2 cellular contexts compared by ENCODE assay signal in genomic region chr18:36814994-36815393, GRCh38.
A peak's percentile ranks its signal among the peaks of the same experiment; 100 is the strongest.
TF ChIP-seq lines count a peak whose summit lies in the region.

No MANE protein-coding gene starts in this region.

TF ChIP-seq in HCT116, 20 proteins besides CTCF, POLR2A, EP300 and RAD21:
- TF ChIP-seq POLR2AphosphoS5 (IDR thresholded peaks at IDR 0.05; ENCODE audit: low read depth, low read length) (no peak), MAX (IDR thresholded peaks at IDR 0.05) (no peak)

TF ChIP-seq in K562, 482 proteins besides CTCF, POLR2A, EP300 and RAD21:
- no peak for TF ChIP-seq SMC3 (conservative IDR thresholded peaks at IDR 0.05; ENCODE audit: insufficient read depth, low read depth, low read length)
- no peak for TF ChIP-seq ZNF23 (CRISPR knock-in tag; IDR thresholded peaks at IDR 0.05)
- peak; percentile 34; the same call in 1 of the 2 replicates for TF ChIP-seq CBFA2T2 (conservative IDR thresholded peaks at IDR 0.05)
- no peak for TF ChIP-seq ZNF766 (CRISPR knock-in tag; conservative IDR thresholded peaks at IDR 0.05)
- TF ChIP-seq TCF7L2 (IDR thresholded peaks at IDR 0.05; ENCODE audit: low read depth, low read length), result no peak
- TF ChIP-seq CBFA2T3 (IDR thresholded peaks at IDR 0.05), result peak; percentile 63
- TF ChIP-seq PTRF (tag; IDR thresholded peaks at IDR 0.05), result no peak
- peak; percentile 16; the same call in 1 of the 2 replicates for TF ChIP-seq TAL1 (IDR thresholded peaks at IDR 0.05)
- peak; percentile 63 for TF ChIP-seq RFX1 (IDR thresholded peaks at IDR 0.05)
- TF ChIP-seq NCOR1 (IDR thresholded peaks at IDR 0.05), result peak; percentile 41; the same call in 1 of the 2 replicates
- TF ChIP-seq GMEB1 (CRISPR knock-in tag; IDR thresholded peaks at IDR 0.05), result no peak
- no peak for TF ChIP-seq PRPF4 (IDR thresholded peaks at IDR 0.05; ENCODE audit: insufficient read depth, low read depth, low read length, poor library complexity, severe bottlenecking)
- no peak for TF ChIP-seq ELF4 (CRISPR knock-in tag; IDR thresholded peaks at IDR 0.05)
- TF ChIP-seq HES1 (IDR thresholded peaks at IDR 0.05; ENCODE audit: low read depth), result no peak
- no peak for TF ChIP-seq HDAC2 (IDR thresholded peaks at IDR 0.05)
- TF ChIP-seq HINFP (tag; conservative IDR thresholded peaks at IDR 0.05; ENCODE audit: low read depth), result no peak
- 0 out of 4 replicates have a peak, but pooled peaks have one; percentile 27 to 28 for TF ChIP-seq FOXK2 (conservative IDR thresholded peaks at IDR 0.05 in 1 of 2, IDR thresholded peaks at IDR 0.05 in 1 of 2; ENCODE audit: low read depth in 2 of 2)
- TF ChIP-seq HMGN3 (IDR thresholded peaks at IDR 0.05; ENCODE audit: borderline replicate concordance, extremely low read depth, insufficient read length, low read depth, low read length), result no peak
- TF ChIP-seq CHAMP1 (IDR thresholded peaks at IDR 0.05), result no peak
- peak in 1 of 2 experiments; percentile 33; a peak in 1 of 4 replicates for TF ChIP-seq ARNT (IDR thresholded peaks at IDR 0.05)
- no peak for TF ChIP-seq ID3 (CRISPR knock-in tag; IDR thresholded peaks at IDR 0.05)
- TF ChIP-seq ID3 (tag; IDR thresholded peaks at IDR 0.05), result no peak
- no peak for TF ChIP-seq VEZF1 (CRISPR knock-in tag; IDR thresholded peaks at IDR 0.05)
- no peak for TF ChIP-seq BRCA1 (IDR thresholded peaks at IDR 0.05)
- no peak for TF ChIP-seq BRCA1 (CRISPR knock-in tag; IDR thresholded peaks at IDR 0.05)
- no peak for TF ChIP-seq PTBP1 (IDR thresholded peaks at IDR 0.05; ENCODE audit: low read depth, low read length)
- TF ChIP-seq CUX1 (CRISPR knock-in tag; IDR thresholded peaks at IDR 0.05), result no peak
- no peak for TF ChIP-seq L3MBTL2 (IDR thresholded peaks at IDR 0.05)
- TF ChIP-seq ZNF436 (CRISPR knock-in tag; IDR thresholded peaks at IDR 0.05), result no peak
- TF ChIP-seq SAFB2 (IDR thresholded peaks at IDR 0.05; ENCODE audit: borderline replicate concordance, low read depth, low read length, severe bottlenecking), result no peak
- no peak for TF ChIP-seq HOMEZ (CRISPR knock-in tag; IDR thresholded peaks at IDR 0.05)
- TF ChIP-seq ARID1B (IDR thresholded peaks at IDR 0.05), result peak; percentile 54
- TF ChIP-seq TCF3 (CRISPR knock-in tag; IDR thresholded peaks at IDR 0.05), result 0 out of 2 replicates have a peak, but pooled peaks have one; percentile 15
- TF ChIP-seq FUS (optimal IDR thresholded peaks at IDR 0.05; ENCODE audit: low read depth, low read length), result no peak
- no peak for TF ChIP-seq ZNF76 (CRISPR knock-in tag; IDR thresholded peaks at IDR 0.05; ENCODE audit: borderline replicate concordance)
- peak; percentile 92 to 93 for TF ChIP-seq FOXA3 (CRISPR knock-in tag; conservative IDR thresholded peaks at IDR 0.05 in 1 of 2, IDR thresholded peaks at IDR 0.05 in 1 of 2)
- no peak for TF ChIP-seq ZNF311 (CRISPR knock-in tag; IDR thresholded peaks at IDR 0.05)
- TF ChIP-seq DPF2 (IDR thresholded peaks at IDR 0.05), result peak; percentile 49; the same call in 1 of the 2 replicates
TF ChIP-seq in K562: peak in this region for 11.
